1 cellular context compared by ENCODE assay signal in the genomic region with DNA sequence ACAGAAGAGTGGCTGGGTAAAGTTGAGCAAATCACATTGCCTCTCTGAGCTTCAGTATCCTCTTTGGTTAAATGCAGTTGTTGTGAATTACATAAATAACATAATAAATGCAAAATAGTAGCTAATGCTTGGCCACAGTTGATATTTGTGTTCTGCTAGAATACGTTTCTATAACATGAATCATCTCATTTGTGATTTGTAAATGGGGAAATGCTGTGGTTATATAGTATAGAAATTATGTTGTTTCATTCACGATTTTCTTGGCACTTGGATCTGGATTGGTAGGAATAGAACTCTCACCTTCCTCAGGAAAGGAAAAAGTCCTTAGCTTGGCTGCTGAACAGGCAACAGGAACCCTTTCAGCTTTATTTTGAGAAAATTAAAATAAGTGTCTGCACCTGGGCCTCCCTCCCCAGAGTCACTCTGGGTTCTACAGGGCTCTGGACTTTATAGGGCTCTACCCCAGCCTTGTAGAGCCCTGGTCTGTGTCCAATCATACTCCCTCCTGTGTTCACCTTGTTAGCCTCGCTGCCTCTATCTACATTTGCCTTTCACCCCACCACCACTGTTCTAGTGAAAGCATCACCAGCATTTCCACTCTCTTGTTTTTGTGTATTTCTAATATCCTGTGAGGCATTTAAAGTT.
TF ChIP-seq lines count a peak whose summit lies in the region.

No MANE protein-coding gene starts in this region.

TF ChIP-seq in HepG2, 621 proteins besides CTCF, POLR2A, EP300 and RAD21 (continued from another document):
- TF ChIP-seq, protein P1, sequence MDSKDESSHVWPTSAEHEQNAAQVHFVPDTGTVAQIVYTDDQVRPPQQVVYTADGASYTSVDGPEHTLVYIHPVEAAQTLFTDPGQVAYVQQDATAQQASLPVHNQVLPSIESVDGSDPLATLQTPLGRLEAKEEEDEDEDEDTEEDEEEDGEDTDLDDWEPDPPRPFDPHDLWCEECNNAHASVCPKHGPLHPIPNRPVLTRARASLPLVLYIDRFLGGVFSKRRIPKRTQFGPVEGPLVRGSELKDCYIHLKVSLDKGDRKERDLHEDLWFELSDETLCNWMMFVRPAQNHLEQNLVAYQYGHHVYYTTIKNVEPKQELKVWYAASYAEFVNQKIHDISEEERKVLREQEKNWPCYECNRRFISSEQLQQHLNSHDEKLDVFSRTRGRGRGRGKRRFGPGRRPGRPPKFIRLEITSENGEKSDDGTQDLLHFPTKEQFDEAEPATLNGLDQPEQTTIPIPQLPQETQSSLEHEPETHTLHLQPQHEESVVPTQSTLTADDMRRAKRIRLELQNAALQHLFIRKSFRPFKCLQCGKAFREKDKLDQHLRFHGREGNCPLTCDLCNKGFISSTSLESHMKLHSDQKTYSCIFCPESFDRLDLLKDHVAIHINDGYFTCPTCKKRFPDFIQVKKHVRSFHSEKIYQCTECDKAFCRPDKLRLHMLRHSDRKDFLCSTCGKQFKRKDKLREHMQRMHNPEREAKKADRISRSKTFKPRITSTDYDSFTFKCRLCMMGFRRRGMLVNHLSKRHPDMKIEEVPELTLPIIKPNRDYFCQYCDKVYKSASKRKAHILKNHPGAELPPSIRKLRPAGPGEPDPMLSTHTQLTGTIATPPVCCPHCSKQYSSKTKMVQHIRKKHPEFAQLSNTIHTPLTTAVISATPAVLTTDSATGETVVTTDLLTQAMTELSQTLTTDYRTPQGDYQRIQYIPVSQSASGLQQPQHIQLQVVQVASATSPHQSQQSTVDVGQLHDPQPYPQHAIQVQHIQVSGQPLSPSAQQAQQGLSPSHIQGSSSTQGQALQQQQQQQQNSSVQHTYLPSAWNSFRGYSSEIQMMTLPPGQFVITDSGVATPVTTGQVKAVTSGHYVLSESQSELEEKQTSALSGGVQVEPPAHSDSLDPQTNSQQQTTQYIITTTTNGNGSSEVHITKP (CRISPR knock-in tag; IDR thresholded peaks at IDR 0.05; ENCODE audit: low read depth): no peak
- TF ChIP-seq ZNF792 (CRISPR knock-in tag; IDR thresholded peaks at IDR 0.05) (no peak), DMTF1 (CRISPR knock-in tag; IDR thresholded peaks at IDR 0.05) (no peak), ZNF660 (CRISPR knock-in tag; IDR thresholded peaks at IDR 0.05; ENCODE audit: borderline replicate concordance, low read depth) (no peak), ATF2 (CRISPR knock-in tag; IDR thresholded peaks at IDR 0.05) (no peak), ZNF879 (CRISPR knock-in tag; IDR thresholded peaks at IDR 0.05) (no peak), TRIM22 (IDR thresholded peaks at IDR 0.05) (no peak), ZC3H4 (CRISPR knock-in tag; IDR thresholded peaks at IDR 0.05; ENCODE audit: borderline replicate concordance) (no peak), ZNF574 (CRISPR knock-in tag; IDR thresholded peaks at IDR 0.05) (no peak), ZHX2 (IDR thresholded peaks at IDR 0.05; ENCODE audit: low read depth) (no peak), ZHX2 (CRISPR knock-in tag; IDR thresholded peaks at IDR 0.05; ENCODE audit: borderline replicate concordance) (no peak)
